22 cellular contexts compared by ENCODE assay signal in genomic region chr3:168864107-168865021, GRCh38.
A peak's percentile ranks its signal among the peaks of the same experiment; 100 is the strongest.
DNase-seq lines count a peak whose midpoint lies in the region; ATAC-seq and FAIRE-seq lines count a peak whose summit lies in the region.
"Had no signal": no experiment of that assay in that cellular context is flagged by ENCODE, and none has a peak within 500 bp of the region (broad histone marks: within the 10 kb centered on the region; RNA-seq: fewer than 3 reads in every experiment).

No MANE protein-coding gene starts in this region.

- WGBS in small intestine, 3 donors, result 12 to 49% (median 28%) methylated on average over 14 of the region's 14 CpGs

- H3K36me3 Mint-ChIP-seq in naive thymus-derived CD4-positive, alpha-beta T cell, result no peaks in the 10 kb centered on the region
- H3K36me3 Mint-ChIP-seq: brain had no signal

- H3K4me1 ChIP-seq in small intestine (ENCODE audit: control insufficient read depth in 2 of 2, insufficient read depth in 1 of 2, low read depth in 1 of 2, low read length in 1 of 2), result peaks cover 0 to 4% of the 10 kb centered on the region in 2 donors
- no peaks in the 10 kb centered on the region for H3K4me1 ChIP-seq in naive thymus-derived CD4-positive, alpha-beta T cell (ENCODE audit: control insufficient read depth in 2 of 2, insufficient read depth in 2 of 2, low read length in 2 of 2)
- H3K4me1 ChIP-seq: spleen, tibial nerve had no signal

- peak; percentile 62 for FAIRE-seq in RCC 7860 (lab: Jason Lieb, UNC)
- no peak for FAIRE-seq in small intestine (lab: Jason Lieb, UNC)
- FAIRE-seq: colon, H1 had no signal

- CTCF ChIA-PET in naive thymus-derived CD4-positive, alpha-beta T cell (lab: Charles Lee), result no interaction called here

- intact Hi-C loops in left colon (cut with DNase I, micrococcal nuclease), result no loop called here
- intact Hi-C loops in naive thymus-derived CD4-positive, alpha-beta T cell (cut with micrococcal nuclease), result loop anchor here (5.0 to 10.0 kb wide), 3 partner anchors 800 to 878 kb away; partner anchors contain the start of gene MECOM (in 1 of the 2)

- no peaks in the 10 kb centered on the region for H3K27me3 Mint-ChIP-seq in naive thymus-derived CD4-positive, alpha-beta T cell
- H3K27me3 Mint-ChIP-seq: activated CD4-positive, alpha-beta memory T cell treated with anti-CD3 and anti-CD28 coated beads, Interleukin-2, amount 10 ng/mL, durations not matched to agents 7 days and 5 days had no signal

- POLR2A ChIA-PET in naive thymus-derived CD4-positive, alpha-beta T cell (lab: Charles Lee), result no interaction called here

- no peaks in the 10 kb centered on the region for H3K9me3 ChIP-seq in small intestine (ENCODE audit: control insufficient read depth, low read depth)
- H3K9me3 ChIP-seq in naive thymus-derived CD4-positive, alpha-beta T cell (ENCODE audit: control insufficient read depth in 2 of 3, low read length in 3 of 3), result no peaks in the 10 kb centered on the region
- H3K9me3 ChIP-seq: neutrophil, spleen, tibial nerve had no signal

- peak overlapping the region in 1 of 2 donors; percentile 24 for H3K4me3 ChIP-seq in small intestine (ENCODE audit: low read depth in 1 of 2, low read length in 2 of 2)
- H3K4me3 ChIP-seq in naive thymus-derived CD4-positive, alpha-beta T cell (ENCODE audit: low read length), result no peak overlapping the region
- H3K4me3 ChIP-seq: spleen, tibial nerve had no signal

- H3K27me3 ChIP-seq in small intestine (ENCODE audit: control insufficient read depth in 2 of 2, insufficient read depth in 2 of 2, low read length in 2 of 2), result no peaks in the 10 kb centered on the region
- no peaks in the 10 kb centered on the region for H3K27me3 ChIP-seq in naive thymus-derived CD4-positive, alpha-beta T cell (ENCODE audit: control insufficient read depth in 2 of 2, insufficient read depth in 2 of 2, low read length in 2 of 2)
- H3K27me3 ChIP-seq: neutrophil, tibial nerve had no signal

- H3K9me3 Mint-ChIP-seq in naive thymus-derived CD4-positive, alpha-beta T cell, result peaks cover 0 to 2% (median 0%) of the 10 kb centered on the region in 11 donors
- H3K9me3 Mint-ChIP-seq: activated CD4-positive, alpha-beta memory T cell treated with anti-CD3 and anti-CD28 coated beads, Interleukin-2, amount 10 ng/mL, durations not matched to agents 7 days and 5 days; brain had no signal

- ATAC-seq in GM19395 (IDR thresholded peaks at IDR 0.05; ENCODE audit: unreplicated experiment) (peak; percentile 19), left colon (peak; percentile 44), GM19351 (IDR thresholded peaks at IDR 0.05; ENCODE audit: unreplicated experiment) (no peak)
- ATAC-seq in naive thymus-derived CD4-positive, alpha-beta T cell, result no peak
- ATAC-seq: stimulated activated naive CD8-positive, alpha-beta T cell treated with anti-CD3 and anti-CD28 coated beads, Interleukin-15, Interleukin-2, amounts not matched to agents 100 U/mL and 50 U/mL, for 24 hours had no signal

- DNase-seq in RCC 7860 (ENCODE audit: low spot score) (no peak), left colon (no peak), small intestine (peak; percentile 81)
- DNase-seq in naive thymus-derived CD4-positive, alpha-beta T cell, result no peak
- no peak for DNase-seq in stimulated activated CD4-positive, alpha-beta T cell treated with anti-CD3 and anti-CD28 coated beads, Interleukin-15, amount 100 ng/mL, for 24 hours
- DNase-seq: activated CD4-positive, alpha-beta memory T cell treated with anti-CD3 and anti-CD28 coated beads, Interleukin-2, amount 10 ng/mL, durations not matched to agents 7 days and 5 days; activated CD4-positive, CD25-positive, alpha-beta regulatory T cell; activated effector memory CD4-positive, alpha-beta T cell treated with anti-CD3 and anti-CD28 coated beads, Interleukin-2, amount 50 U/mL, for 16 hours; activated T-cell treated with anti-CD3 and anti-CD28 coated beads for 4 hours; DND-41; NCI-H1436 treated with DMSO at 0.1 percent for 48 hours; NCI-H748 treated with DMSO at 0.1 percent for 48 hours; spleen; stimulated activated CD4-positive, alpha-beta T cell treated with anti-CD3 and anti-CD28 coated beads, Interleukin-4, amount 100 ng/mL, for 4 hours; stimulated activated naive CD8-positive, alpha-beta T cell treated with anti-CD3 and anti-CD28 coated beads, Interleukin-15, Interleukin-2, amounts not matched to agents 100 U/mL and 50 U/mL, for 24 hours had no signal

- no peak overlapping the region for H3K27ac Mint-ChIP-seq in naive thymus-derived CD4-positive, alpha-beta T cell
- H3K27ac Mint-ChIP-seq: activated CD4-positive, alpha-beta memory T cell treated with anti-CD3 and anti-CD28 coated beads, Interleukin-2, amount 10 ng/mL, durations not matched to agents 7 days and 5 days; brain had no signal

- no peak overlapping the region for H3K27ac ChIP-seq in small intestine (ENCODE audit: low read depth in 1 of 2, low read length in 1 of 2)
- no peak overlapping the region for H3K27ac ChIP-seq in naive thymus-derived CD4-positive, alpha-beta T cell (ENCODE audit: low read depth, low read length)
- H3K27ac ChIP-seq: neutrophil, spleen, tibial nerve had no signal

- no peak overlapping the region for H3K4me3 Mint-ChIP-seq in naive thymus-derived CD4-positive, alpha-beta T cell
- H3K4me3 Mint-ChIP-seq: activated CD4-positive, alpha-beta memory T cell treated with anti-CD3 and anti-CD28 coated beads, Interleukin-2, amount 10 ng/mL, durations not matched to agents 7 days and 5 days; brain had no signal

- peaks cover 0 to 1% (median 0%) of the 10 kb centered on the region in 7 donors for H3K4me1 Mint-ChIP-seq in naive thymus-derived CD4-positive, alpha-beta T cell
- H3K4me1 Mint-ChIP-seq: activated CD4-positive, alpha-beta memory T cell treated with anti-CD3 and anti-CD28 coated beads, Interleukin-2, amount 10 ng/mL, durations not matched to agents 7 days and 5 days had no signal

- no peaks in the 10 kb centered on the region for H3K36me3 ChIP-seq in small intestine (ENCODE audit: control insufficient read depth in 2 of 2, insufficient read depth in 2 of 2, low read length in 2 of 2)
- H3K36me3 ChIP-seq in naive thymus-derived CD4-positive, alpha-beta T cell (ENCODE audit: control insufficient read depth in 2 of 3, insufficient read depth in 3 of 3, low read length in 3 of 3), result no peaks in the 10 kb centered on the region
- H3K36me3 ChIP-seq: neutrophil, spleen, tibial nerve had no signal

Comparison
In these comparisons a context has a peak if more than half of its experiments do, and no peak if none do; other contexts are left out.
1. ATAC-seq: peak in GM19395 (single experiment) and left colon (single experiment); none in GM19351 (single experiment) and naive thymus-derived CD4-positive, alpha-beta T cell (single experiment).
2. intact Hi-C loops: an anchor here in naive thymus-derived CD4-positive, alpha-beta T cell (5.0 to 10.0 kb wide); none called in left colon.